31 cellular contexts compared by ENCODE assay signal in genomic region chr10:88049204-88049603, GRCh38.
"Had no signal": no experiment of that assay in that cellular context is flagged by ENCODE, and none has a peak within 500 bp of the region (broad histone marks: within the 10 kb centered on the region; RNA-seq: fewer than 3 reads in every experiment).

No MANE protein-coding gene starts in this region.

- H3K4me1 Mint-ChIP-seq: T-helper 17 cell had no signal

- H3K9me3 Mint-ChIP-seq: activated CD4-positive, alpha-beta memory T cell treated with anti-CD3 and anti-CD28 coated beads for 36 hours; activated naive CD8-positive, alpha-beta T cell treated with anti-CD3 and anti-CD28 coated beads, Interleukin-2, amount 50 U/mL, for 24 hours; activated T-cell treated with anti-CD3 and anti-CD28 coated beads, Interleukin-2, amount 50 U/mL, for 24 hours; effector memory CD8-positive, alpha-beta T cell had no signal

- H3K27me3 Mint-ChIP-seq: activated CD4-positive, alpha-beta memory T cell treated with anti-CD3 and anti-CD28 coated beads for 36 hours; activated CD4-positive, alpha-beta T cell treated with anti-CD3 and anti-CD28 coated beads for 36 hours; activated naive CD8-positive, alpha-beta T cell treated with anti-CD3 and anti-CD28 coated beads, Interleukin-2, amount 50 U/mL, for 24 hours; activated T-cell treated with anti-CD3 and anti-CD28 coated beads, Interleukin-2, amount 50 U/mL, for 24 hours; effector memory CD8-positive, alpha-beta T cell; T-helper 17 cell had no signal

- ATAC-seq: activated CD4-positive, alpha-beta T cell treated with anti-CD3 and anti-CD28 coated beads for 36 hours; activated naive CD4-positive, alpha-beta T cell treated with anti-CD3 and anti-CD28 coated beads, Interleukin-2, amount 50 U/mL, for 72 hours; activated naive CD8-positive, alpha-beta T cell treated with anti-CD3 and anti-CD28 coated beads, Interleukin-2, amount 50 U/mL, for 24 hours; activated T-cell treated with anti-CD3 and anti-CD28 coated beads, Interleukin-2, amount 50 U/mL, for 72 hours; body of pancreas; effector memory CD8-positive, alpha-beta T cell; foreskin keratinocyte; gastrocnemius medialis; heart left ventricle; T-helper 17 cell had no signal

- DNase-seq: activated CD4-positive, alpha-beta memory T cell treated with anti-CD3 and anti-CD28 coated beads for 36 hours; activated CD4-positive, alpha-beta T cell treated with anti-CD3 and anti-CD28 coated beads for 36 hours; activated CD4-positive, alpha-beta T cell treated with anti-CD3 and anti-CD28 coated beads, Interleukin-2, amount 10 ng/mL, durations not matched to agents 24 days and 14 days; activated CD4-positive, CD25-positive, alpha-beta regulatory T cell; activated CD4-positive, CD25-positive, alpha-beta regulatory T cell treated with anti-CD3 and anti-CD28 coated beads, Interleukin-2, amount 50 U/mL, for 72 hours; activated CD8-positive, alpha-beta memory T cell treated with anti-CD3 and anti-CD28 coated beads, Interleukin-2, amount 50 U/mL, for 48 hours; activated gamma-delta T cell; activated naive CD4-positive, alpha-beta T cell; activated naive CD4-positive, alpha-beta T cell treated with anti-CD3 and anti-CD28 coated beads, Interleukin-2, amount 10 ng/mL, durations not matched to agents 7 days and 5 days; activated naive CD8-positive, alpha-beta T cell treated with anti-CD3 and anti-CD28 coated beads, Interleukin-2, amount 50 U/mL, for 24 hours; activated T-cell treated with anti-CD3 and anti-CD28 coated beads for 4 hours; activated T-cell treated with anti-CD3 and anti-CD28 coated beads, Interleukin-2, amount 50 U/mL, for 24 hours; activated T-cell treated with anti-CD3 and anti-CD28 coated beads, Interleukin-2, amount 50 U/mL, for 72 hours; adrenal gland; amygdala; aorta; body of pancreas; caudate nucleus; cortex of kidney; dermis blood vessel endothelial cell; effector CD4-positive, alpha-beta T cell; effector memory CD8-positive, alpha-beta T cell; erythroblast; foreskin keratinocyte; gastrocnemius medialis; glutamatergic neuron; heart left ventricle; T-helper 1 cell; T-helper 17 cell had no signal

- H3K4me3 Mint-ChIP-seq: activated CD4-positive, alpha-beta memory T cell treated with anti-CD3 and anti-CD28 coated beads for 36 hours; activated CD4-positive, alpha-beta T cell treated with anti-CD3 and anti-CD28 coated beads for 36 hours; activated CD4-positive, alpha-beta T cell treated with anti-CD3 and anti-CD28 coated beads, Interleukin-2, amount 10 ng/mL, durations not matched to agents 24 days and 14 days; activated naive CD4-positive, alpha-beta T cell treated with anti-CD3 and anti-CD28 coated beads, Interleukin-2, amount 10 ng/mL, durations not matched to agents 7 days and 5 days; activated naive CD8-positive, alpha-beta T cell treated with anti-CD3 and anti-CD28 coated beads, Interleukin-2, amount 50 U/mL, for 24 hours; activated T-cell treated with anti-CD3 and anti-CD28 coated beads, Interleukin-2, amount 50 U/mL, for 24 hours; activated T-cell treated with anti-CD3 and anti-CD28 coated beads, Interleukin-2, amount 50 U/mL, for 72 hours; effector memory CD8-positive, alpha-beta T cell; T-helper 17 cell; T-helper 2 cell treated with Interferon-gamma antibody and Interleukin-4, amounts not matched to agents 5 μg/mL and 100 μg/mL, for 36 hours had no signal

- H3K36me3 Mint-ChIP-seq: activated CD4-positive, alpha-beta memory T cell treated with anti-CD3 and anti-CD28 coated beads for 36 hours; activated naive CD4-positive, alpha-beta T cell treated with anti-CD3 and anti-CD28 coated beads, Interleukin-2, amount 10 ng/mL, durations not matched to agents 7 days and 5 days; activated naive CD4-positive, alpha-beta T cell treated with anti-CD3 and anti-CD28 coated beads, Interleukin-2, amount 50 U/mL, for 72 hours had no signal

- H3K27ac Mint-ChIP-seq: activated CD4-positive, alpha-beta memory T cell treated with anti-CD3 and anti-CD28 coated beads for 36 hours; activated CD4-positive, alpha-beta T cell treated with anti-CD3 and anti-CD28 coated beads for 36 hours; activated CD4-positive, alpha-beta T cell treated with anti-CD3 and anti-CD28 coated beads, Interleukin-2, amount 10 ng/mL, durations not matched to agents 24 days and 14 days; activated naive CD4-positive, alpha-beta T cell treated with anti-CD3 and anti-CD28 coated beads, Interleukin-2, amount 10 ng/mL, durations not matched to agents 7 days and 5 days; activated naive CD4-positive, alpha-beta T cell treated with anti-CD3 and anti-CD28 coated beads, Interleukin-2, amount 50 U/mL, for 72 hours; activated naive CD8-positive, alpha-beta T cell treated with anti-CD3 and anti-CD28 coated beads, Interleukin-2, amount 50 U/mL, for 24 hours; activated T-cell treated with anti-CD3 and anti-CD28 coated beads, Interleukin-2, amount 50 U/mL, for 24 hours; activated T-cell treated with anti-CD3 and anti-CD28 coated beads, Interleukin-2, amount 50 U/mL, for 72 hours; effector memory CD8-positive, alpha-beta T cell; T-helper 17 cell; T-helper 2 cell treated with Interferon-gamma antibody and Interleukin-4, amounts not matched to agents 5 μg/mL and 100 μg/mL, for 36 hours had no signal
